Comparison of ENCODE assay signal across 1 cellular context in the genomic region with DNA sequence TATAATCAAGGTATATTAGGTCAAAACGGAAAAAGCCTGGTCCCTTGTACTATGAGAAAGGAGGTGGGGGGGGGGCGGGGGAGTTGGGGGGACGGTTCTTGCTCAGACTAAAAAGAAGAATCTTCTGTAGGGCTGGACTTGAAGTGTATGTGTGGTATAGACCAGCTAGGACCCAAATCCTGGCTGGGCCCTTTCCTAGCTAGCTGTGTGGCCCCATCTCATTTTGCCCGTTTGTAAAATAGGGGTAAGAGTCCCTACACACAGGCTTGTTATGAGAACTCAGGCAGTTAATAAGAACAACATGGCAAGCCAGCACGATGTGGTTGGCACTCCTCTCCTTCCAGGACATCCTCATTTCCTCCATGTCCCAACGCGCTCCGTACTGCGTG.
TF ChIP-seq lines count a peak whose summit lies in the region.

No MANE protein-coding gene starts in this region.

TF ChIP-seq in HepG2, 621 proteins besides CTCF, POLR2A, EP300 and RAD21 (continued from another document):
- TF ChIP-seq, protein P1, sequence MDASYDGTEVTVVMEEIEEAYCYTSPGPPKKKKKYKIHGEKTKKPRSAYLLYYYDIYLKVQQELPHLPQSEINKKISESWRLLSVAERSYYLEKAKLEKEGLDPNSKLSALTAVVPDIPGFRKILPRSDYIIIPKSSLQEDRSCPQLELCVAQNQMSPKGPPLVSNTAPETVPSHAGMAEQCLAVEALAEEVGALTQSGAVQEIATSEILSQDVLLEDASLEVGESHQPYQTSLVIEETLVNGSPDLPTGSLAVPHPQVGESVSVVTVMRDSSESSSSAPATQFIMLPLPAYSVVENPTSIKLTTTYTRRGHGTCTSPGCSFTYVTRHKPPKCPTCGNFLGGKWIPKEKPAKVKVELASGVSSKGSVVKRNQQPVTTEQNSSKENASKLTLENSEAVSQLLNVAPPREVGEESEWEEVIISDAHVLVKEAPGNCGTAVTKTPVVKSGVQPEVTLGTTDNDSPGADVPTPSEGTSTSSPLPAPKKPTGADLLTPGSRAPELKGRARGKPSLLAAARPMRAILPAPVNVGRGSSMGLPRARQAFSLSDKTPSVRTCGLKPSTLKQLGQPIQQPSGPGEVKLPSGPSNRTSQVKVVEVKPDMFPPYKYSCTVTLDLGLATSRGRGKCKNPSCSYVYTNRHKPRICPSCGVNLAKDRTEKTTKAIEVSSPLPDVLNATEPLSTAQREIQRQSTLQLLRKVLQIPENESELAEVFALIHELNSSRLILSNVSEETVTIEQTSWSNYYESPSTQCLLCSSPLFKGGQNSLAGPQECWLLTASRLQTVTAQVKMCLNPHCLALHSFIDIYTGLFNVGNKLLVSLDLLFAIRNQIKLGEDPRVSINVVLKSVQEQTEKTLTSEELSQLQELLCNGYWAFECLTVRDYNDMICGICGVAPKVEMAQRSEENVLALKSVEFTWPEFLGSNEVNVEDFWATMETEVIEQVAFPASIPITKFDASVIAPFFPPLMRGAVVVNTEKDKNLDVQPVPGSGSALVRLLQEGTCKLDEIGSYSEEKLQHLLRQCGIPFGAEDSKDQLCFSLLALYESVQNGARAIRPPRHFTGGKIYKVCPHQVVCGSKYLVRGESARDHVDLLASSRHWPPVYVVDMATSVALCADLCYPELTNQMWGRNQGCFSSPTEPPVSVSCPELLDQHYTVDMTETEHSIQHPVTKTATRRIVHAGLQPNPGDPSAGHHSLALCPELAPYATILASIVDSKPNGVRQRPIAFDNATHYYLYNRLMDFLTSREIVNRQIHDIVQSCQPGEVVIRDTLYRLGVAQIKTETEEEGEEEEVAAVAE (CRISPR knock-in tag; IDR thresholded peaks at IDR 0.05; ENCODE audit: borderline replicate concordance) = no peak
- TF ChIP-seq ZFP90 (CRISPR knock-in tag; IDR thresholded peaks at IDR 0.05; ENCODE audit: borderline replicate concordance) = 0 out of 2 replicates have a peak, but pooled peaks have one; percentile 34
